2 cellular contexts compared by ENCODE assay signal in genomic region chr14:24064856-24065255, GRCh38.
TF ChIP-seq lines count a peak whose summit lies in the region.

No MANE protein-coding gene starts in this region.

TF ChIP-seq in HepG2, 621 proteins besides CTCF, POLR2A, EP300 and RAD21:
- TF ChIP-seq HINFP (CRISPR knock-in tag; IDR thresholded peaks at IDR 0.05; ENCODE audit: low read depth) = no peak
- TF ChIP-seq ZHX1 (CRISPR knock-in tag; IDR thresholded peaks at IDR 0.05; ENCODE audit: low read depth) = no peak
- TF ChIP-seq ELF4 (CRISPR knock-in tag; IDR thresholded peaks at IDR 0.05; ENCODE audit: borderline replicate concordance) = no peak
- no peak for TF ChIP-seq ATF4 (CRISPR knock-in tag; IDR thresholded peaks at IDR 0.05)
- TF ChIP-seq USF2 (IDR thresholded peaks at IDR 0.05; ENCODE audit: low read depth, low read length) = 0 out of 2 replicates have a peak, but pooled peaks have one; percentile 15
- no peak for TF ChIP-seq USF2 (CRISPR knock-in tag; IDR thresholded peaks at IDR 0.05; ENCODE audit: borderline replicate concordance)
- TF ChIP-seq HHEX (CRISPR knock-in tag; IDR thresholded peaks at IDR 0.05) = no peak
- peak; percentile 31 for TF ChIP-seq ZNF883 (CRISPR knock-in tag; IDR thresholded peaks at IDR 0.05; ENCODE audit: not compliant biosample characterization)
- no peak for TF ChIP-seq ZKSCAN8 (CRISPR knock-in tag; IDR thresholded peaks at IDR 0.05; ENCODE audit: borderline replicate concordance)
- TF ChIP-seq AGO1 (IDR thresholded peaks at IDR 0.05; ENCODE audit: low read depth, low read length, poor library complexity, severe bottlenecking) = no peak
- TF ChIP-seq ARID4A (CRISPR knock-in tag; IDR thresholded peaks at IDR 0.05; ENCODE audit: borderline replicate concordance) = peak; percentile 32; the same call in 1 of the 2 replicates
- TF ChIP-seq TOE1 (CRISPR knock-in tag; IDR thresholded peaks at IDR 0.05) = no peak

TF ChIP-seq in GM23338, 12 proteins besides CTCF, POLR2A, EP300 and RAD21:
- no peak for TF ChIP-seq JUNB (IDR thresholded peaks at IDR 0.05; ENCODE audit: unreplicated experiment)
- TF ChIP-seq NANOG (IDR thresholded peaks at IDR 0.05; ENCODE audit: borderline replicate concordance) = no peak
- no peak for TF ChIP-seq ETS1 (IDR thresholded peaks at IDR 0.05)
- no peak for TF ChIP-seq STAT1 (IDR thresholded peaks at IDR 0.05; ENCODE audit: unreplicated experiment)
- TF ChIP-seq REST (IDR thresholded peaks at IDR 0.05; ENCODE audit: unreplicated experiment) = no peak
- no peak for TF ChIP-seq EZH2phosphoT487 (IDR thresholded peaks at IDR 0.05; ENCODE audit: unreplicated experiment)
TF ChIP-seq in GM23338: peak in this region for 0.
